Comparison of ENCODE assay signal across 28 cellular contexts in genomic region chr9:73411494-73411893, GRCh38.
A peak's percentile ranks its signal among the peaks of the same experiment; 100 is the strongest.
DNase-seq lines count a peak whose midpoint lies in the region; ATAC-seq, FAIRE-seq and TF ChIP-seq lines count a peak whose summit lies in the region.
"Had no signal": no experiment of that assay in that cellular context is flagged by ENCODE, and none has a peak within 500 bp of the region (broad histone marks: within the 10 kb centered on the region; RNA-seq: fewer than 3 reads in every experiment).

No MANE protein-coding gene starts in this region.

- no peak for FAIRE-seq in K562 (lab: Jason Lieb, UNC)
- FAIRE-seq: GM12878, H54, HTR-8/SVneo had no signal

- no TSS peak for BruUV-seq in K562 (replicated peaks; lab: Mats Ljungman, UMichigan)

- H3K27me3 Mint-ChIP-seq in stimulated activated naive B cell treated with anti-CD40 and anti-IgM and Interleukin-4, amounts not matched to agents 10 μg/mL and 1 μg/mL and 100 μg/mL, for 72 hours = no peaks in the 10 kb centered on the region

- no peak overlapping the region for H4K5ac ChIP-seq in mesendoderm (ENCODE audit: low read length)

- in situ Hi-C loops in K562 (cut with MboI) = no loop called here

- H3K18ac ChIP-seq in mesendoderm (ENCODE audit: low read length) = no peak overlapping the region

- no peak overlapping the region for H2BK5ac ChIP-seq in mesendoderm (ENCODE audit: low read length)

- CTCF ChIA-PET in K562 (lab: Yijun Ruan, JAX; ENCODE audit: low intra/inter-chr PET ratio) = no interaction called here

- H3K36me3 ChIP-seq in ACC112 (ENCODE audit: insufficient read depth, low read length) (no peaks in the 10 kb centered on the region), HUES48 (ENCODE audit: control insufficient read depth, insufficient read depth, low read length) (no peaks in the 10 kb centered on the region), K562 (ENCODE audit: control insufficient read depth, insufficient read depth, low read length) (no peaks in the 10 kb centered on the region), mesendoderm (ENCODE audit: control insufficient read depth, insufficient read depth, low read length) (no peaks in the 10 kb centered on the region)
- H3K36me3 ChIP-seq: MG63, Peyer's patch had no signal

- H3K79me2 ChIP-seq in ACC112 (ENCODE audit: control insufficient read depth, insufficient read depth, low read length, unreplicated experiment) (no peaks in the 10 kb centered on the region), K562 (ENCODE audit: control insufficient read depth, insufficient read depth, low read length) (no peaks in the 10 kb centered on the region), mesendoderm (ENCODE audit: control insufficient read depth, insufficient read depth, low read length) (no peaks in the 10 kb centered on the region)

- no peaks in the 10 kb centered on the region for H3K27me3 ChIP-seq in ACC112 (ENCODE audit: insufficient read depth, low read length)
- H3K27me3 ChIP-seq in HUES48 (ENCODE audit: control insufficient read depth, insufficient read depth, low read length) = no peaks in the 10 kb centered on the region
- H3K27me3 ChIP-seq in K562 (ENCODE audit: control insufficient read depth in 2 of 2, insufficient read depth in 2 of 2, low read length in 2 of 2) = no peaks in the 10 kb centered on the region
- no peaks in the 10 kb centered on the region for H3K27me3 ChIP-seq in mesendoderm (ENCODE audit: insufficient read depth, low read length, poor library complexity)
- H3K27me3 ChIP-seq: MG63, Peyer's patch had no signal

- intact Hi-C loops in K562 (cut with micrococcal nuclease) = no loop called here

- TF ChIP-seq CTCF in K562 (IDR thresholded peaks at IDR 0.05 in 2 of 3, conservative IDR thresholded peaks at IDR 0.05 in 1 of 3; ENCODE audit: insufficient read depth in 2 of 3, low read depth in 1 of 3, low read length in 3 of 3) = no peak

- no peaks in the 10 kb centered on the region for H4K20me1 ChIP-seq in K562 (replicated peaks; ENCODE audit: control insufficient read depth, insufficient read depth, low read length)

- DNase-seq in K562 (ENCODE audit: extremely low read depth in 1 of 4, low spot score in 3 of 4) = peak in 1 of 4 experiments; percentile 43
- DNase-seq in mesendoderm = peak; percentile 70
- no peak for DNase-seq in medulla oblongata (ENCODE audit: extremely low spot score)
- DNase-seq in stimulated activated naive B cell treated with anti-CD40 and anti-IgM and Interleukin-4, amounts not matched to agents 10 μg/mL and 1 μg/mL and 100 μg/mL, for 72 hours = no peak
- no peak for DNase-seq in activated naive CD4-positive, alpha-beta T cell (lab: John Stamatoyannopoulos, UW)
- DNase-seq: AML-193; Caco-2; CD8-positive, alpha-beta T cell; DMS 273 treated with DMSO at 0.1 percent for 48 hours; DMS79; EL; GDM1; KG1; MG63; NCI-H2029; NCI-H446; NCI-H524 treated with DMSO at 0.1 percent for 48 hours; NCI-H774; Peyer's patch; SIG-M5 had no signal

- no peaks in the 10 kb centered on the region for H3K4me1 ChIP-seq in ACC112 (ENCODE audit: control insufficient read depth, insufficient read depth, low read length, unreplicated experiment)
- H3K4me1 ChIP-seq in HUES48 (ENCODE audit: control insufficient read depth, insufficient read depth, low read length) = peaks cover 11% of the 10 kb centered on the region
- no peaks in the 10 kb centered on the region for H3K4me1 ChIP-seq in K562 (replicated peaks in 1 of 2; ENCODE audit: control insufficient read depth in 2 of 2, insufficient read depth in 2 of 2, low read length in 2 of 2)
- H3K4me1 ChIP-seq in mesendoderm (ENCODE audit: control insufficient read depth, low read depth, low read length) = no peaks in the 10 kb centered on the region
- H3K4me1 ChIP-seq: Caco-2, Peyer's patch had no signal

- H3K4me3 ChIP-seq in ACC112 (ENCODE audit: low read depth, low read length) = no peak overlapping the region
- H3K4me3 ChIP-seq in HUES48 (ENCODE audit: low read depth, low read length) = no peak overlapping the region
- no peak overlapping the region for H3K4me3 ChIP-seq in K562
- H3K4me3 ChIP-seq in mesendoderm (ENCODE audit: low read length) = no peak overlapping the region
- H3K4me3 ChIP-seq: GM12878, MG63, Peyer's patch, SK-N-MC had no signal

- H3K4ac ChIP-seq in mesendoderm (ENCODE audit: low read depth, low read length) = no peak overlapping the region

- no peak overlapping the region for H3K56ac ChIP-seq in mesendoderm (ENCODE audit: low read length)

- no peak overlapping the region for H3K27ac Mint-ChIP-seq in stimulated activated naive B cell treated with anti-CD40 and anti-IgM and Interleukin-4, amounts not matched to agents 10 μg/mL and 1 μg/mL and 100 μg/mL, for 72 hours
- H3K27ac Mint-ChIP-seq: CD8-positive, alpha-beta T cell had no signal

- no peak for TF ChIP-seq RAD21 in K562 (CRISPR knock-in tag; conservative IDR thresholded peaks at IDR 0.05 in 1 of 2, IDR thresholded peaks at IDR 0.05 in 1 of 2)

- H3K9ac ChIP-seq in HUES48 (ENCODE audit: low read depth, low read length) = no peak overlapping the region
- no peak overlapping the region for H3K9ac ChIP-seq in K562 (ENCODE audit: insufficient read depth in 1 of 2, low read depth in 2 of 2, low read length in 2 of 2)
- H3K9ac ChIP-seq in mesendoderm (ENCODE audit: low read length) = no peak overlapping the region

- H3K9me3 ChIP-seq in HUES48 (ENCODE audit: control insufficient read depth, insufficient read depth, low read length) (no peaks in the 10 kb centered on the region), K562 (replicated peaks; ENCODE audit: control insufficient read depth, insufficient read depth, low read depth, low read length) (no peaks in the 10 kb centered on the region)
- H3K9me3 ChIP-seq: Caco-2, MG63, Peyer's patch had no signal

- POLR2A ChIA-PET in K562 (lab: Yijun Ruan, JAX) = no interaction called here

- H2AFZ ChIP-seq in ACC112 (ENCODE audit: low read length, unreplicated experiment) = peak overlapping the region; percentile 41
- no peak overlapping the region for H2AFZ ChIP-seq in K562 (ENCODE audit: low read depth, low read length)

- H2BK15ac ChIP-seq in mesendoderm (replicated peaks; ENCODE audit: low read depth) = no peak overlapping the region

- H4K8ac ChIP-seq in mesendoderm (ENCODE audit: low read depth, low read length) = no peak overlapping the region

- no peaks in the 10 kb centered on the region for H3K9me3 Mint-ChIP-seq in stimulated activated naive B cell treated with anti-CD40 and anti-IgM and Interleukin-4, amounts not matched to agents 10 μg/mL and 1 μg/mL and 100 μg/mL, for 72 hours

- no peaks in the 10 kb centered on the region for H3K79me1 ChIP-seq in mesendoderm (ENCODE audit: low read length)

- no peak for ATAC-seq in K562
- no peak for ATAC-seq in stimulated activated naive B cell treated with anti-CD40 and anti-IgM and Interleukin-4, amounts not matched to agents 10 μg/mL and 1 μg/mL and 100 μg/mL, for 72 hours (replicated peaks)
- ATAC-seq in GM19397 (IDR thresholded peaks at IDR 0.05; ENCODE audit: unreplicated experiment) = no peak
- ATAC-seq: CD8-positive, alpha-beta T cell; GM12878 had no signal

- H3K4me2 ChIP-seq in K562 (ENCODE audit: insufficient read depth, low read length) (no peak overlapping the region), mesendoderm (ENCODE audit: low read length) (no peak overlapping the region)

- WGBS in K562 (ENCODE audit: insufficient coverage, low coverage, missing lambda C conversion rate) = 0% methylated on average over 2 of the region's 2 CpGs
- WGBS in mesendoderm (ENCODE audit: extremely low coverage, insufficient coverage, low lambda C conversion rate) = no CpG with 5 or more reads among the region's 2 CpGs

- no peaks in the 10 kb centered on the region for H3K36me3 Mint-ChIP-seq in stimulated activated naive B cell treated with anti-CD40 and anti-IgM and Interleukin-4, amounts not matched to agents 10 μg/mL and 1 μg/mL and 100 μg/mL, for 72 hours
- H3K36me3 Mint-ChIP-seq: CD8-positive, alpha-beta T cell had no signal

- no peak overlapping the region for H3K23ac ChIP-seq in mesendoderm (ENCODE audit: low read length)

- no peaks in the 10 kb centered on the region for H3K9me1 ChIP-seq in K562 (ENCODE audit: control insufficient read depth, insufficient read depth, low read length)

- no peak overlapping the region for H3K4me3 Mint-ChIP-seq in stimulated activated naive B cell treated with anti-CD40 and anti-IgM and Interleukin-4, amounts not matched to agents 10 μg/mL and 1 μg/mL and 100 μg/mL, for 72 hours
- H3K4me3 Mint-ChIP-seq: CD8-positive, alpha-beta T cell had no signal

- H3K27ac ChIP-seq in ACC112 (ENCODE audit: low read depth, low read length) = no peak overlapping the region
- H3K27ac ChIP-seq in HUES48 (ENCODE audit: low read depth, low read length) = peak overlapping the region; percentile 66
- H3K27ac ChIP-seq in K562 (ENCODE audit: extremely low read depth, low read depth, low read length) = no peak overlapping the region
- no peak overlapping the region for H3K27ac ChIP-seq in mesendoderm (ENCODE audit: low read depth, low read length)
- H3K27ac ChIP-seq: C4-2B, Peyer's patch, SK-N-MC had no signal

- no peak for TF ChIP-seq POLR2A in K562 (conservative IDR thresholded peaks at IDR 0.05)

- no peak overlapping the region for H2BK120ac ChIP-seq in mesendoderm (ENCODE audit: low read depth, low read length)

- no peak overlapping the region for H2AK5ac ChIP-seq in mesendoderm (ENCODE audit: low read length)

- H3K4me1 Mint-ChIP-seq in stimulated activated naive B cell treated with anti-CD40 and anti-IgM and Interleukin-4, amounts not matched to agents 10 μg/mL and 1 μg/mL and 100 μg/mL, for 72 hours = no peaks in the 10 kb centered on the region

- no peak for TF ChIP-seq EP300 in K562 (IDR thresholded peaks at IDR 0.05; ENCODE audit: low read length)

TF ChIP-seq in K562, 482 proteins besides CTCF, POLR2A, EP300 and RAD21:
- TF ChIP-seq MAFF (IDR thresholded peaks at IDR 0.05; ENCODE audit: low read length) (no peak), MEIS2 (IDR thresholded peaks at IDR 0.05; ENCODE audit: partially characterized antibody) (peak; percentile 7), NR2C1 (IDR thresholded peaks at IDR 0.05) (peak; percentile 55; the same call in 1 of the 2 replicates), NR2C1 (tag; IDR thresholded peaks at IDR 0.05) (peak; percentile 32; the same call in 1 of the 2 replicates), PKNOX1 (IDR thresholded peaks at IDR 0.05) (peak; percentile 87), CREM (IDR thresholded peaks at IDR 0.05; ENCODE audit: low read depth) (0 out of 2 replicates have a peak, but pooled peaks have one; percentile 19)
